Comparison of ENCODE assay signal across 12 cellular contexts in the genomic region with DNA sequence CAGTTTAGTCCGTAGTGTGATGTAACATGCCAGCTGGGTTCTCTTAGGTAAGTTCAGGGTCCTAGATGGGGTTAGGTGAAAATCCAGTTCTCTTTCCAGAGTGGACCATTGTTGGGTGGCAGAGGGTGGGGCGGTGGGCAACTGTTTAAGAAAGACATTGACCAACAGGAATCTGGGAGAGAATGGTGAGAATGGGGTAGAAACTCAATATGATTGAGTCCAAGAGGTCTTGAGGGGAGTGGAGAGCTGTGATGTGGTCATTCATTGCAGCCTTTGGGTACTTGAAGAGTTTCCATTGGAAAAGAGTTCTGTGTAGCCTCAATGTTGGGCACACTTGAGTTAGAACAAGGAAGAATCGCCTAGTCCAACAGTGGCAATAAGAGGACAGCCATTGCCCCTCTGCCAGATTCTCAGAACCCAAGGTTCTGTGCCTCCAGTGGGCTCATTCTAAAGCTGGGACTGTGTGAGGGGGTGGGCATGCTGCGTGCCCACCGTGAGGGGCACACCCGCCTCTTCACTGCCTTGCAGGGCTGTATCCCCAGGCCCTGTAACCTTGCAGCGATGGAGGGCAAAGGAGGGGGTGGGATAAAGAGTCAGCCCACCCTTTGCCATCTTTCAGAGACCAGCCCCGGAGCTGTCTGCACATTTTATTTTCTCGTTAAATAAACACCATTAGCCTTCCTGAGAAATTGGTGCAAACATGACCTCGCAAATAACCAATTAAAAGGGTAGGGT.
A peak's percentile ranks its signal among the peaks of the same experiment; 100 is the strongest.
DNase-seq lines count a peak whose midpoint lies in the region; TF ChIP-seq lines count a peak whose summit lies in the region.
"Had no signal": no experiment of that assay in that cellular context is flagged by ENCODE, and none has a peak within 500 bp of the region (broad histone marks: within the 10 kb centered on the region; RNA-seq: fewer than 3 reads in every experiment).

No MANE protein-coding gene starts in this region.

- H3K36me3 Mint-ChIP-seq in T-helper 2 cell treated with Interferon-gamma antibody and Interleukin-4, amounts not matched to agents 5 μg/mL and 100 μg/mL, for 36 hours (ENCODE audit: low read depth) = peaks cover 1% of the 10 kb centered on the region
- no peaks in the 10 kb centered on the region for H3K36me3 Mint-ChIP-seq in neural crest cell (ENCODE audit: low read depth)

- peak overlapping the region; percentile 63 for H3K4me3 Mint-ChIP-seq in T-helper 2 cell treated with Interferon-gamma antibody and Interleukin-4, amounts not matched to agents 5 μg/mL and 100 μg/mL, for 36 hours
- H3K4me3 Mint-ChIP-seq in neural crest cell = peak overlapping the region; percentile 75

- TF ChIP-seq CTCF in neural crest cell (conservative IDR thresholded peaks at IDR 0.05) = no peak

- H3K27me3 Mint-ChIP-seq in T-helper 2 cell treated with Interferon-gamma antibody and Interleukin-4, amounts not matched to agents 5 μg/mL and 100 μg/mL, for 36 hours (ENCODE audit: low read depth) = no peaks in the 10 kb centered on the region
- H3K27me3 Mint-ChIP-seq in neural crest cell (ENCODE audit: low read depth) = no peaks in the 10 kb centered on the region

- peak overlapping the region; percentile 65 for H3K27ac Mint-ChIP-seq in T-helper 2 cell treated with Interferon-gamma antibody and Interleukin-4, amounts not matched to agents 5 μg/mL and 100 μg/mL, for 36 hours
- peak overlapping the region; percentile 96 for H3K27ac Mint-ChIP-seq in neural crest cell (ENCODE audit: unreplicated experiment)

- H3K4me1 Mint-ChIP-seq in T-helper 2 cell treated with Interferon-gamma antibody and Interleukin-4, amounts not matched to agents 5 μg/mL and 100 μg/mL, for 36 hours (ENCODE audit: low read depth) = peaks cover 12% of the 10 kb centered on the region
- peaks cover 85% of the 10 kb centered on the region for H3K4me1 Mint-ChIP-seq in neural crest cell

- peak overlapping the region; percentile 82 for H3K27ac ChIP-seq in caudate nucleus (ENCODE audit: low read depth, low read length)
- no peak overlapping the region for H3K27ac ChIP-seq in substantia nigra (ENCODE audit: low read depth, low read length, poor library complexity, severe bottlenecking)
- H3K27ac ChIP-seq: ascending aorta, tibial artery had no signal

- H3K9me3 Mint-ChIP-seq in T-helper 2 cell treated with Interferon-gamma antibody and Interleukin-4, amounts not matched to agents 5 μg/mL and 100 μg/mL, for 36 hours = no peaks in the 10 kb centered on the region
- no peaks in the 10 kb centered on the region for H3K9me3 Mint-ChIP-seq in neural crest cell

- DNase-seq in T-helper 2 cell treated with Interferon-gamma antibody and Interleukin-4, amounts not matched to agents 5 μg/mL and 100 μg/mL, for 36 hours (ENCODE audit: low spot score) = no peak
- DNase-seq in T-helper 2 cell = no peak
- peak; percentile 83 for DNase-seq in NCI-H748 (lab: John Stamatoyannopoulos, UW; ENCODE audit: unreplicated experiment)
- DNase-seq in caudate nucleus (lab: John Stamatoyannopoulos, UW) = no peak
- DNase-seq in neural crest cell (ENCODE audit: low read depth, low spot score) = no peak
- no peak for DNase-seq in NCI-H128 (lab: John Stamatoyannopoulos, UW; ENCODE audit: unreplicated experiment)
- DNase-seq in dedifferentiated amniotic fluid mesenchymal stem cell (ENCODE audit: extremely low spot score) = no peak
- DNase-seq in substantia nigra (lab: John Stamatoyannopoulos, UW) = no peak
- DNase-seq: left cardiac atrium, NCI-H1048, tibial artery had no signal
